1 cellular context compared by ENCODE assay signal in genomic region chr14:68401855-68402254, GRCh38.
TF ChIP-seq lines count a peak whose summit lies in the region.

No MANE protein-coding gene starts in this region.

TF ChIP-seq in GM12878, 131 proteins besides CTCF, POLR2A, EP300 and RAD21 (continued from another document and continues in another):
- no peak for TF ChIP-seq ZBTB33 (IDR thresholded peaks at IDR 0.05)
- no peak; the same call in 1 of the 2 replicates for TF ChIP-seq ZNF217 (IDR thresholded peaks at IDR 0.05)
- no peak; the same call in 1 of the 2 replicates for TF ChIP-seq MLLT1 (IDR thresholded peaks at IDR 0.05)
- TF ChIP-seq FOS (IDR thresholded peaks at IDR 0.05; ENCODE audit: borderline replicate concordance, extremely low read depth, insufficient read length): no peak
- peak; percentile 98 for TF ChIP-seq MEF2B (IDR thresholded peaks at IDR 0.05; ENCODE audit: partially characterized antibody, poor library complexity, severe bottlenecking)
- TF ChIP-seq BCL3 (IDR thresholded peaks at IDR 0.05; ENCODE audit: borderline replicate concordance, insufficient read depth, low read depth, low read length, poor library complexity, severe bottlenecking): peak; percentile 96
- TF ChIP-seq MAX (IDR thresholded peaks at IDR 0.05; ENCODE audit: low read depth, low read length): no peak
- TF ChIP-seq ZNF384 (IDR thresholded peaks at IDR 0.05; ENCODE audit: borderline replicate concordance, low read depth, low read length): peak; percentile 27; the same call in 1 of the 2 replicates
- TF ChIP-seq PML (IDR thresholded peaks at IDR 0.05; ENCODE audit: low read length): peak; percentile 85
- no peak for TF ChIP-seq SREBF1 (IDR thresholded peaks at IDR 0.05; ENCODE audit: low read length)
- TF ChIP-seq USF1 (IDR thresholded peaks at IDR 0.05; ENCODE audit: borderline replicate concordance, extremely low read length, insufficient read depth, low read depth, low read length): no peak
- TF ChIP-seq SMAD5 (IDR thresholded peaks at IDR 0.05; ENCODE audit: low read depth): no peak
- no peak for TF ChIP-seq SMARCA5 (IDR thresholded peaks at IDR 0.05)
- TF ChIP-seq MTA2 (IDR thresholded peaks at IDR 0.05; ENCODE audit: low read depth): peak; percentile 93
- peak; percentile 89 for TF ChIP-seq EED (IDR thresholded peaks at IDR 0.05; ENCODE audit: low read depth)
- peak; percentile 99 for TF ChIP-seq TBL1XR1 (IDR thresholded peaks at IDR 0.05; ENCODE audit: low read depth, low read length)
- TF ChIP-seq MYB (IDR thresholded peaks at IDR 0.05; ENCODE audit: borderline replicate concordance, low read depth, low read length): peak; percentile 81
- no peak for TF ChIP-seq SIN3A (IDR thresholded peaks at IDR 0.05; ENCODE audit: low read depth, low read length)
- TF ChIP-seq KAT2A (conservative IDR thresholded peaks at IDR 0.05; ENCODE audit: control insufficient read depth, low read depth, low read length): no peak
- TF ChIP-seq CUX1 (IDR thresholded peaks at IDR 0.05; ENCODE audit: insufficient replicate concordance, low read depth, low read length): peak; percentile 77
- no peak for TF ChIP-seq ZNF207 (IDR thresholded peaks at IDR 0.05; ENCODE audit: borderline replicate concordance)
- peak; percentile 91 for TF ChIP-seq TCF12 (IDR thresholded peaks at IDR 0.05; ENCODE audit: low read depth, low read length)
- no peak for TF ChIP-seq MXI1 (IDR thresholded peaks at IDR 0.05; ENCODE audit: low read depth, low read length)
- peak; percentile 82 for TF ChIP-seq CREB1 (IDR thresholded peaks at IDR 0.05; ENCODE audit: low read depth)
- peak; percentile 99 for TF ChIP-seq NR2F1 (conservative IDR thresholded peaks at IDR 0.05)
- no peak for TF ChIP-seq CHD1 (IDR thresholded peaks at IDR 0.05; ENCODE audit: low read depth, low read length)
- no peak for TF ChIP-seq E2F8 (IDR thresholded peaks at IDR 0.05; ENCODE audit: low read depth, partially characterized antibody)
- TF ChIP-seq SMC3 (IDR thresholded peaks at IDR 0.05; ENCODE audit: borderline replicate concordance, low read length): no peak
- TF ChIP-seq YBX1 (IDR thresholded peaks at IDR 0.05): no peak
- TF ChIP-seq MYC (IDR thresholded peaks at IDR 0.05; ENCODE audit: insufficient read depth, insufficient read length, insufficient replicate concordance, low read length, severe bottlenecking): no peak
- TF ChIP-seq POLR2AphosphoS2 (IDR thresholded peaks at IDR 0.05; ENCODE audit: low read depth, low read length): no peak
- peak; percentile 98 for TF ChIP-seq RUNX3 (IDR thresholded peaks at IDR 0.05; ENCODE audit: low read length)
- TF ChIP-seq HCFC1 (IDR thresholded peaks at IDR 0.05; ENCODE audit: low read length): no peak
- peak; percentile 76 for TF ChIP-seq GABPA (IDR thresholded peaks at IDR 0.05; ENCODE audit: low read depth)
- peak; percentile 96 for TF ChIP-seq RELB (IDR thresholded peaks at IDR 0.05; ENCODE audit: low read depth)
- TF ChIP-seq NRF1 (conservative IDR thresholded peaks at IDR 0.05; ENCODE audit: low read depth, low read length): no peak
- TF ChIP-seq ZNF687 (IDR thresholded peaks at IDR 0.05): peak; percentile 96
- TF ChIP-seq FOXM1 (IDR thresholded peaks at IDR 0.05; ENCODE audit: low read depth, low read length): peak; percentile 100
- no peak; the same call in 1 of the 2 replicates for TF ChIP-seq PAX8 (IDR thresholded peaks at IDR 0.05)
- TF ChIP-seq NBN (IDR thresholded peaks at IDR 0.05): peak; percentile 69
- TF ChIP-seq BACH1 (IDR thresholded peaks at IDR 0.05; ENCODE audit: borderline replicate concordance): no peak; the same call in 1 of the 2 replicates
